ENCODE assay signal across 17 cellular contexts in the genomic region with DNA sequence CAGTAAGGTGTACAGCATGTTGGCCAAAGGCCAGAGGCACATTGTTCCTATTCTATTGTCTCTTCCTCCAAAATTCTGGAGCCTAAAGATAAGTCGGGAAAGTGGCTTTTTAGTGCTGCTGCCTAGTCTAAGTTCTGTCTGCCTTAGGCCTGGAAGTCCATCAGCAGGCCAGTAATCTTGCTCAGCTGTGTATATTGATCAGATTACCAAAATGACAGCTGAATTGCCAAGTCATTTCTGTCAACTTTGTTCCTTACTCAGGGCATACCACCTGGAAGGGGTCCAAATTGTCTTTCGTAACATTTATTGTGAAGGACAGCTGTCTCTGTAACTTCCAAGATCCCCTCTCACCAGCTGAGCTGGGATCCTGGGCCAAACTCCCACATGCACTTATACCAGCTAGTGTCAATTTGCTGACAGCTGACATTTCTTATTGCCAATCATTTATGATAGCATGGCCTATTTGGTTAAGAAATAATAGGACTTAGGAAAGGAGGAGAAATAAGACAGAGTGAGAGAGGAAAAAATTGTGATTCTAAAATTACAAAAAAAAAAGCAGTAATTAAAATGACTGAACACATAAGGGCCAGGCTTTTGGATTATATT.
A peak's percentile ranks its signal among the peaks of the same experiment; 100 is the strongest.
DNase-seq lines count a peak whose midpoint lies in the region; ATAC-seq and TF ChIP-seq lines count a peak whose summit lies in the region.
"Had no signal": no experiment of that assay in that cellular context is flagged by ENCODE, and none has a peak within 500 bp of the region (broad histone marks: within the 10 kb centered on the region; RNA-seq: fewer than 3 reads in every experiment).

No MANE protein-coding gene starts in this region.

- H3K36me3 ChIP-seq in breast epithelium (no peaks in the 10 kb centered on the region), neural cell (ENCODE audit: insufficient read depth, low read length) (no peaks in the 10 kb centered on the region), WERI-Rb-1 (no peaks in the 10 kb centered on the region)

- H3K4me3 Mint-ChIP-seq in MCF 10A (ENCODE audit: unreplicated experiment) (no peak overlapping the region), brain (no peak overlapping the region)
- no peak overlapping the region for H3K4me3 Mint-ChIP-seq in naive thymus-derived CD8-positive, alpha-beta T cell
- H3K4me3 Mint-ChIP-seq: CD4-positive, alpha-beta memory T cell; H9; T-cell had no signal

- H3K9me3 ChIP-seq in breast epithelium (no peaks in the 10 kb centered on the region), neural cell (ENCODE audit: low read length) (no peaks in the 10 kb centered on the region), WERI-Rb-1 (ENCODE audit: severe bottlenecking) (no peaks in the 10 kb centered on the region)

- H3K27ac Mint-ChIP-seq in MCF 10A (ENCODE audit: low read depth, unreplicated experiment), result no peak overlapping the region
- H3K27ac Mint-ChIP-seq in brain, result peak overlapping the region in 3 of 5 experiments; percentile 40 to 60 (median 45)
- H3K27ac Mint-ChIP-seq in naive thymus-derived CD8-positive, alpha-beta T cell, result no peak overlapping the region
- H3K27ac Mint-ChIP-seq: H9, T-cell had no signal

- no peaks in the 10 kb centered on the region for H4K20me1 ChIP-seq in neural cell (ENCODE audit: insufficient read depth)

- H3K9ac ChIP-seq in neural cell (ENCODE audit: low read length), result peak overlapping the region; percentile 19

- TF ChIP-seq EP300 in neural cell (conservative IDR thresholded peaks at IDR 0.05; ENCODE audit: poor library complexity, severe bottlenecking), result peak; percentile 96

- no peak overlapping the region for H2AFZ ChIP-seq in neural cell (ENCODE audit: low read depth, low read length)

- no peaks in the 10 kb centered on the region for H3F3A ChIP-seq in neural cell (ENCODE audit: insufficient read depth, low read length, poor library complexity, severe bottlenecking)

- H3K27ac ChIP-seq in breast epithelium, result no peak overlapping the region
- H3K27ac ChIP-seq in neural cell (ENCODE audit: low read length), result peak overlapping the region; percentile 84
- no peak overlapping the region for H3K27ac ChIP-seq in WERI-Rb-1

- H3K9me2 ChIP-seq in neural cell (ENCODE audit: insufficient read depth, low read length), result no peaks in the 10 kb centered on the region

- CTCF ChIA-PET in MCF 10A (lab: Yijun Ruan, JAX), result no interaction called here

- H3K4me2 ChIP-seq in neural cell (ENCODE audit: low read length), result peak overlapping the region; percentile 13

- POLR2A ChIA-PET in MCF 10A (lab: Yijun Ruan, JAX), result no interaction called here
- POLR2A ChIA-PET in naive thymus-derived CD8-positive, alpha-beta T cell (lab: Charles Lee), result no interaction called here

- no peaks in the 10 kb centered on the region for H3K79me2 ChIP-seq in neural cell (replicated peaks; ENCODE audit: insufficient read depth, low read length)

- H3K4me3 ChIP-seq in breast epithelium, result no peak overlapping the region
- H3K4me3 ChIP-seq in neural cell (ENCODE audit: low read length), result no peak overlapping the region
- H3K4me3 ChIP-seq in WERI-Rb-1 (ENCODE audit: low read depth, low read length), result no peak overlapping the region
- H3K4me3 ChIP-seq: GM12878 had no signal

- BruUV-seq in MCF 10A (replicated peaks; lab: Mats Ljungman, UMichigan), result no TSS peak

- no peaks in the 10 kb centered on the region for H3K27me3 ChIP-seq in breast epithelium
- no peaks in the 10 kb centered on the region for H3K27me3 ChIP-seq in neural cell (ENCODE audit: insufficient read depth, low read depth, low read length)
- H3K27me3 ChIP-seq in WERI-Rb-1 (ENCODE audit: insufficient read depth, low read depth, severe bottlenecking), result no peaks in the 10 kb centered on the region

- DNase-seq in MCF 10A (ENCODE audit: unreplicated experiment) (peak; percentile 8), breast epithelium (ENCODE audit: low spot score in 2 of 2) (no peak), NCI-H2171 (lab: John Stamatoyannopoulos, UW) (peak; percentile 56), OCI-M2 (lab: John Stamatoyannopoulos, UW; ENCODE audit: unreplicated experiment) (no peak), WERI-Rb-1 (no peak)
- DNase-seq in naive thymus-derived CD8-positive, alpha-beta T cell, result no peak
- DNase-seq: CD4-positive, alpha-beta memory T cell; DND-41; H9; NCI-H187 treated with DMSO at 0.1 percent for 48 hours; NCI-H526 treated with DMSO at 0.1 percent for 48 hours; RPMI8226; T-cell; T-helper 9 cell had no signal

- intact Hi-C loops in MCF 10A (cut with micrococcal nuclease) (no loop called here), breast epithelium (cut with DNase I; ENCODE audit: low total_unique reads) (no loop called here)

- TF ChIP-seq RAD21 in neural cell (conservative IDR thresholded peaks at IDR 0.05), result peak; percentile 31

- H3K36me3 Mint-ChIP-seq in MCF 10A (ENCODE audit: insufficient read depth, unreplicated experiment), result no peaks in the 10 kb centered on the region
- no peaks in the 10 kb centered on the region for H3K36me3 Mint-ChIP-seq in brain
- H3K36me3 Mint-ChIP-seq in naive thymus-derived CD8-positive, alpha-beta T cell, result no peaks in the 10 kb centered on the region
- H3K36me3 Mint-ChIP-seq: CD4-positive, alpha-beta memory T cell; T-cell had no signal

- no peaks in the 10 kb centered on the region for H3K4me1 ChIP-seq in breast epithelium

- no peak for TF ChIP-seq POLR2A in breast epithelium (IDR thresholded peaks at IDR 0.05)

- ATAC-seq in naive thymus-derived CD8-positive, alpha-beta T cell, result no peak
- ATAC-seq: GM12878, T-cell had no signal

- H3K4me1 Mint-ChIP-seq in MCF 10A (ENCODE audit: insufficient read depth, unreplicated experiment) (no peaks in the 10 kb centered on the region), brain (peaks cover 13% of the 10 kb centered on the region)
- H3K4me1 Mint-ChIP-seq in naive thymus-derived CD8-positive, alpha-beta T cell, result no peaks in the 10 kb centered on the region
- H3K4me1 Mint-ChIP-seq: CD4-positive, alpha-beta memory T cell; H9; T-cell had no signal

- H3K9me3 Mint-ChIP-seq in MCF 10A (ENCODE audit: unreplicated experiment), result peaks cover under 1% of the 10 kb centered on the region
- H3K9me3 Mint-ChIP-seq in brain, result no peaks in the 10 kb centered on the region
- H3K9me3 Mint-ChIP-seq in naive thymus-derived CD8-positive, alpha-beta T cell, result peaks cover 0 to 10% (median 2%) of the 10 kb centered on the region in 9 donors
- H3K9me3 Mint-ChIP-seq: H9 had no signal

- H3K27me3 Mint-ChIP-seq in MCF 10A (ENCODE audit: insufficient read depth, unreplicated experiment) (no peaks in the 10 kb centered on the region), brain (no peaks in the 10 kb centered on the region)
- peaks cover 0 to 4% (median 0%) of the 10 kb centered on the region in 5 donors for H3K27me3 Mint-ChIP-seq in naive thymus-derived CD8-positive, alpha-beta T cell
- H3K27me3 Mint-ChIP-seq: CD4-positive, alpha-beta memory T cell; T-cell had no signal

- TF ChIP-seq CTCF in MCF 10A (IDR thresholded peaks at IDR 0.05; ENCODE audit: unreplicated experiment) (no peak), breast epithelium (IDR thresholded peaks at IDR 0.05) (no peak), brain (conservative IDR thresholded peaks at IDR 0.05) (no peak), neural cell (IDR thresholded peaks at IDR 0.05; ENCODE audit: poor library complexity, severe bottlenecking) (no peak), WERI-Rb-1 (IDR thresholded peaks at IDR 0.05; ENCODE audit: low read depth, low read length) (no peak)

TF ChIP-seq in neural cell, 6 proteins besides CTCF, POLR2A, EP300 and RAD21:
- TF ChIP-seq EZH2 (IDR thresholded peaks at IDR 0.05; ENCODE audit: borderline replicate concordance, insufficient read depth, low read length, poor library complexity, severe bottlenecking) (no peak), POLR2AphosphoS5 (IDR thresholded peaks at IDR 0.05) (peak; percentile 58), MXI1 (conservative IDR thresholded peaks at IDR 0.05; ENCODE audit: poor library complexity, severe bottlenecking) (no peak), SMC3 (conservative IDR thresholded peaks at IDR 0.05; ENCODE audit: poor library complexity) (no peak), TAF1 (IDR thresholded peaks at IDR 0.05; ENCODE audit: low read depth) (no peak)
- TF ChIP-seq, protein P1, sequence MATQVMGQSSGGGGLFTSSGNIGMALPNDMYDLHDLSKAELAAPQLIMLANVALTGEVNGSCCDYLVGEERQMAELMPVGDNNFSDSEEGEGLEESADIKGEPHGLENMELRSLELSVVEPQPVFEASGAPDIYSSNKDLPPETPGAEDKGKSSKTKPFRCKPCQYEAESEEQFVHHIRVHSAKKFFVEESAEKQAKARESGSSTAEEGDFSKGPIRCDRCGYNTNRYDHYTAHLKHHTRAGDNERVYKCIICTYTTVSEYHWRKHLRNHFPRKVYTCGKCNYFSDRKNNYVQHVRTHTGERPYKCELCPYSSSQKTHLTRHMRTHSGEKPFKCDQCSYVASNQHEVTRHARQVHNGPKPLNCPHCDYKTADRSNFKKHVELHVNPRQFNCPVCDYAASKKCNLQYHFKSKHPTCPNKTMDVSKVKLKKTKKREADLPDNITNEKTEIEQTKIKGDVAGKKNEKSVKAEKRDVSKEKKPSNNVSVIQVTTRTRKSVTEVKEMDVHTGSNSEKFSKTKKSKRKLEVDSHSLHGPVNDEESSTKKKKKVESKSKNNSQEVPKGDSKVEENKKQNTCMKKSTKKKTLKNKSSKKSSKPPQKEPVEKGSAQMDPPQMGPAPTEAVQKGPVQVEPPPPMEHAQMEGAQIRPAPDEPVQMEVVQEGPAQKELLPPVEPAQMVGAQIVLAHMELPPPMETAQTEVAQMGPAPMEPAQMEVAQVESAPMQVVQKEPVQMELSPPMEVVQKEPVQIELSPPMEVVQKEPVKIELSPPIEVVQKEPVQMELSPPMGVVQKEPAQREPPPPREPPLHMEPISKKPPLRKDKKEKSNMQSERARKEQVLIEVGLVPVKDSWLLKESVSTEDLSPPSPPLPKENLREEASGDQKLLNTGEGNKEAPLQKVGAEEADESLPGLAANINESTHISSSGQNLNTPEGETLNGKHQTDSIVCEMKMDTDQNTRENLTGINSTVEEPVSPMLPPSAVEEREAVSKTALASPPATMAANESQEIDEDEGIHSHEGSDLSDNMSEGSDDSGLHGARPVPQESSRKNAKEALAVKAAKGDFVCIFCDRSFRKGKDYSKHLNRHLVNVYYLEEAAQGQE (IDR thresholded peaks at IDR 0.05; ENCODE audit: borderline replicate concordance), result peak; percentile 29

Comparison
In these comparisons a context has a peak if more than half of its experiments do, and no peak if none do; other contexts are left out.
1. DNase-seq: peak in MCF 10A (single experiment) and NCI-H2171 (single experiment); none in breast epithelium (0 of 2), naive thymus-derived CD8-positive, alpha-beta T cell (0 of 10), OCI-M2 (single experiment) and WERI-Rb-1 (single experiment).
2. H3K27ac Mint-ChIP-seq: peak in brain (3 of 5); none in MCF 10A (single experiment) and naive thymus-derived CD8-positive, alpha-beta T cell (0 of 10).